ENCODE assay signal across 21 cellular contexts in the genomic region with DNA sequence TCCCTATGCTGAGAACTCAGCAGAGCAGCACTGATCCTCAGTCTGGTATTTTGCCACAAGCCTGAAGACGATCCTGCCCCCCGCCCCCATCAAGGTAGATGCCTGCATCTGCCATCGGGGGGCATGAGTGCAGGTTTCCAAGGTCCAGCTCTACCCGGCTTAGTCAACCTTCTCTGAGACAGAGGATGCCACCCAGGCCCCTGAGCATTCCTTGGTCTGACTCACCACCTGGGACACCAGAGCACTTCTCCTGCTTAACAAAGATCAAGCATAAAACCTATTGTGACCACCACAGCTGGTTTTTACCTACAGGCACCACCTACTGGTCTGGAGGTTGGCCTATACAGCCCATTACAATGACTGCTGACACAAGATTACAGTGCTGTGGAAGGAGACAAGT.
"Had no signal": no experiment of that assay in that cellular context is flagged by ENCODE, and none has a peak within 500 bp of the region (broad histone marks: within the 10 kb centered on the region; RNA-seq: fewer than 3 reads in every experiment).

No MANE protein-coding gene starts in this region.

- H3K9me3 Mint-ChIP-seq: activated naive CD4-positive, alpha-beta T cell treated with anti-CD3 and anti-CD28 coated beads, Interleukin-2, amount 50 U/mL, for 24 hours; T-helper 1 cell treated with Interleukin-12 subunit alpha and Interleukin-12 subunit beta and Interleukin-4 antibody, amounts not matched to agents 30 μg/mL and 1 μg/mL, for 36 hours had no signal

- H3K4me3 Mint-ChIP-seq: activated naive CD4-positive, alpha-beta T cell treated with anti-CD3 and anti-CD28 coated beads, Interleukin-2, amount 50 U/mL, for 24 hours; central memory CD8-positive, alpha-beta T cell; nephron; stimulated activated naive B cell treated with anti-CD40 and anti-IgM and Interleukin-4, amounts not matched to agents 10 μg/mL and 1 μg/mL and 100 μg/mL, for 72 hours; T-helper 1 cell treated with Interleukin-12 subunit alpha and Interleukin-12 subunit beta and Interleukin-4 antibody, amounts not matched to agents 30 μg/mL and 1 μg/mL, for 36 hours had no signal

- H3K9me3 ChIP-seq: gastrocnemius medialis, sigmoid colon, thoracic aorta, upper lobe of right lung had no signal

- H3K36me3 Mint-ChIP-seq: activated naive CD4-positive, alpha-beta T cell treated with anti-CD3 and anti-CD28 coated beads, Interleukin-2, amount 50 U/mL, for 24 hours; stimulated activated naive B cell treated with anti-CD40 and anti-IgM and Interleukin-4, amounts not matched to agents 10 μg/mL and 1 μg/mL and 100 μg/mL, for 72 hours had no signal

- H3K27ac ChIP-seq: ascending aorta, gastrocnemius medialis, sigmoid colon, thoracic aorta, upper lobe of right lung had no signal

- H3K4me3 ChIP-seq: ascending aorta, gastrocnemius medialis, lung, sigmoid colon, thoracic aorta, upper lobe of right lung had no signal

- H3K4me1 Mint-ChIP-seq: activated naive CD4-positive, alpha-beta T cell treated with anti-CD3 and anti-CD28 coated beads, Interleukin-2, amount 50 U/mL, for 24 hours; central memory CD8-positive, alpha-beta T cell; nephron; stimulated activated naive B cell treated with anti-CD40 and anti-IgM and Interleukin-4, amounts not matched to agents 10 μg/mL and 1 μg/mL and 100 μg/mL, for 72 hours had no signal

- H3K4me1 ChIP-seq: ascending aorta, gastrocnemius medialis, sigmoid colon, upper lobe of right lung had no signal

- H3K27me3 Mint-ChIP-seq: activated naive CD4-positive, alpha-beta T cell treated with anti-CD3 and anti-CD28 coated beads, Interleukin-2, amount 50 U/mL, for 24 hours; central memory CD8-positive, alpha-beta T cell; stimulated activated naive B cell treated with anti-CD40 and anti-IgM and Interleukin-4, amounts not matched to agents 10 μg/mL and 1 μg/mL and 100 μg/mL, for 72 hours had no signal

- H3K27ac Mint-ChIP-seq: activated naive CD4-positive, alpha-beta T cell treated with anti-CD3 and anti-CD28 coated beads, Interleukin-2, amount 50 U/mL, for 24 hours; nephron; stimulated activated naive B cell treated with anti-CD40 and anti-IgM and Interleukin-4, amounts not matched to agents 10 μg/mL and 1 μg/mL and 100 μg/mL, for 72 hours; T-helper 1 cell treated with Interleukin-12 subunit alpha and Interleukin-12 subunit beta and Interleukin-4 antibody, amounts not matched to agents 30 μg/mL and 1 μg/mL, for 36 hours had no signal

- DNase-seq: activated CD8-positive, alpha-beta memory T cell treated with anti-CD3 and anti-CD28 coated beads for 24 hours; activated CD8-positive, alpha-beta memory T cell treated with anti-CD3 and anti-CD28 coated beads, Interleukin-2, amount 50 U/mL, for 48 hours; activated gamma-delta T cell; effector CD4-positive, alpha-beta T cell; gastrocnemius medialis; head of caudate nucleus; midbrain; nucleus accumbens; sigmoid colon; stimulated activated naive B cell treated with anti-CD40 and anti-IgM and Interleukin-4, amounts not matched to agents 10 μg/mL and 1 μg/mL and 100 μg/mL, for 72 hours; upper lobe of right lung had no signal

- H3K27me3 ChIP-seq: ascending aorta, gastrocnemius medialis, sigmoid colon, upper lobe of right lung had no signal

- H3K36me3 ChIP-seq: ascending aorta, gastrocnemius medialis, sigmoid colon, thoracic aorta, upper lobe of right lung had no signal

- ATAC-seq: activated CD4-positive, CD25-positive, alpha-beta regulatory T cell treated with anti-CD3 and anti-CD28 coated beads, Interleukin-2, amount 50 U/mL, for 24 hours; esophagus mucosa; gastrocnemius medialis; left lobe of liver; stimulated activated naive B cell treated with anti-CD40 and anti-IgM and Interleukin-4, amounts not matched to agents 10 μg/mL and 1 μg/mL and 100 μg/mL, for 72 hours; upper lobe of right lung had no signal
